20 cellular contexts compared by ENCODE assay signal in genomic region chr10:21264271-21264670, GRCh38.
"Had no signal": no experiment of that assay in that cellular context is flagged by ENCODE, and none has a peak within 500 bp of the region (broad histone marks: within the 10 kb centered on the region; RNA-seq: fewer than 3 reads in every experiment).

No MANE protein-coding gene starts in this region.

- H3K36me3 ChIP-seq: gastroesophageal sphincter, heart left ventricle, left lung, stomach, upper lobe of left lung had no signal

- H3K27me3 Mint-ChIP-seq: activated B cell treated with CpG ODN at 0.5 μM for 24 hours; activated CD4-positive, alpha-beta memory T cell treated with anti-CD3 and anti-CD28 coated beads for 36 hours; T-cell had no signal

- H3K27ac Mint-ChIP-seq: activated B cell treated with CpG ODN at 0.5 μM for 24 hours; activated CD4-positive, alpha-beta memory T cell treated with anti-CD3 and anti-CD28 coated beads for 36 hours; activated naive CD8-positive, alpha-beta T cell treated with anti-CD3 and anti-CD28 coated beads, Interleukin-2, amount 10 ng/mL, durations not matched to agents 7 days and 5 days; progenitor cell of endocrine pancreas; T-cell had no signal

- H3K9me3 Mint-ChIP-seq: activated B cell treated with CpG ODN at 0.5 μM for 24 hours; activated CD4-positive, alpha-beta memory T cell treated with anti-CD3 and anti-CD28 coated beads for 36 hours; activated naive CD8-positive, alpha-beta T cell treated with anti-CD3 and anti-CD28 coated beads, Interleukin-2, amount 10 ng/mL, durations not matched to agents 7 days and 5 days; neural crest cell; T-cell had no signal

- H3K27me3 ChIP-seq: body of pancreas, gastroesophageal sphincter, heart left ventricle, left lung, stomach, upper lobe of left lung had no signal

- ATAC-seq: body of pancreas, gastroesophageal sphincter, heart left ventricle, left lung, T-cell had no signal

- H3K4me3 Mint-ChIP-seq: activated B cell treated with CpG ODN at 0.5 μM for 24 hours; activated CD4-positive, alpha-beta memory T cell treated with anti-CD3 and anti-CD28 coated beads for 36 hours; activated naive CD8-positive, alpha-beta T cell treated with anti-CD3 and anti-CD28 coated beads, Interleukin-2, amount 10 ng/mL, durations not matched to agents 7 days and 5 days; neural crest cell; T-cell had no signal

- H3K27ac ChIP-seq: body of pancreas, dorsolateral prefrontal cortex, gastroesophageal sphincter, heart left ventricle, left lung, stomach had no signal

- H3K36me3 Mint-ChIP-seq: activated CD4-positive, alpha-beta memory T cell treated with anti-CD3 and anti-CD28 coated beads for 36 hours; activated naive CD8-positive, alpha-beta T cell treated with anti-CD3 and anti-CD28 coated beads, Interleukin-2, amount 10 ng/mL, durations not matched to agents 7 days and 5 days; T-cell had no signal

- H3K4me1 ChIP-seq: body of pancreas, gastroesophageal sphincter, stomach had no signal

- H3K9me3 ChIP-seq: body of pancreas, gastroesophageal sphincter, heart left ventricle, left lung, stomach, upper lobe of left lung had no signal

- H3K4me1 Mint-ChIP-seq: activated naive CD8-positive, alpha-beta T cell treated with anti-CD3 and anti-CD28 coated beads, Interleukin-2, amount 10 ng/mL, durations not matched to agents 7 days and 5 days; T-cell had no signal

- H3K4me3 ChIP-seq: body of pancreas, dorsolateral prefrontal cortex, gastroesophageal sphincter, heart left ventricle, left lung, stomach, upper lobe of left lung had no signal

- DNase-seq: activated B cell treated with CpG ODN at 0.5 μM for 24 hours; activated CD4-positive, alpha-beta memory T cell treated with anti-CD3 and anti-CD28 coated beads for 36 hours; activated CD4-positive, alpha-beta T cell treated with anti-CD3 and anti-CD28 coated beads for 4 hours; activated naive CD4-positive, alpha-beta T cell; activated naive CD8-positive, alpha-beta T cell treated with anti-CD3 and anti-CD28 coated beads, Interleukin-2, amount 10 ng/mL, durations not matched to agents 7 days and 5 days; activated T-cell treated with anti-CD3 and anti-CD28 coated beads for 4 hours; body of pancreas; central memory CD4-positive, alpha-beta T cell; dorsolateral prefrontal cortex; erythroblast; heart left ventricle; left lung; stimulated activated CD4-positive, alpha-beta T cell treated with anti-CD3 and anti-CD28 coated beads, Interleukin-2, amount 100 ng/mL, for 48 hours; stomach; T-cell; T-helper 9 cell; upper lobe of left lung had no signal
